ENCODE assay signal across 1 cellular context in genomic region chr6:36874443-36875249, GRCh38.
A peak's percentile ranks its signal among the peaks of the same experiment; 100 is the strongest.
TF ChIP-seq lines count a peak whose summit lies in the region.

TSS of gene PPIL1 (minus strand) at chr6:36874803. CDS start at chr6:36874772, 31 bp downstream.

TF ChIP-seq in K562, 482 proteins besides CTCF, POLR2A, EP300 and RAD21 (continued from another document and continues in another):
- TF ChIP-seq VEZF1 (CRISPR knock-in tag; IDR thresholded peaks at IDR 0.05) (peak; percentile 63), HMBOX1 (IDR thresholded peaks at IDR 0.05) (peak; percentile 33; the same call in 1 of the 2 replicates), ZNF217 (CRISPR knock-in tag; IDR thresholded peaks at IDR 0.05) (no peak), TEAD1 (CRISPR knock-in tag; IDR thresholded peaks at IDR 0.05) (peak; percentile 53 to 97; a peak in 3 of 4 replicates), ZNF699 (CRISPR knock-in tag; IDR thresholded peaks at IDR 0.05; ENCODE audit: insufficient replicate concordance) (no peak), NFE2 (IDR thresholded peaks at IDR 0.05; ENCODE audit: low read depth) (peak; percentile 16; the same call in 1 of the 2 replicates), ZNF584 (CRISPR knock-in tag; IDR thresholded peaks at IDR 0.05; ENCODE audit: low read depth) (no peak), U2AF2 (optimal IDR thresholded peaks at IDR 0.05; ENCODE audit: low read depth, low read length) (no peak), ZNF224 (CRISPR knock-in tag; IDR thresholded peaks at IDR 0.05) (no peak; the same call in 1 of the 2 replicates), SLC30A9 (CRISPR knock-in tag; IDR thresholded peaks at IDR 0.05) (0 out of 2 replicates have a peak, but pooled peaks have one; percentile 22), CTCFL (IDR thresholded peaks at IDR 0.05; ENCODE audit: borderline replicate concordance, insufficient read depth, low read depth, low read length, poor library complexity, severe bottlenecking) (peak; percentile 31), DLX4 (CRISPR knock-in tag; IDR thresholded peaks at IDR 0.05) (no peak), HNRNPH1 (optimal IDR thresholded peaks at IDR 0.05; ENCODE audit: low read depth, low read length) (no peak), NR2C1 (IDR thresholded peaks at IDR 0.05) (peak; percentile 70), NR2C1 (tag; IDR thresholded peaks at IDR 0.05) (peak; percentile 81), TOE1 (IDR thresholded peaks at IDR 0.05; ENCODE audit: borderline replicate concordance) (peak; percentile 83), TOE1 (CRISPR knock-in tag; IDR thresholded peaks at IDR 0.05; ENCODE audit: borderline replicate concordance, low read depth) (no peak), TFAM (CRISPR knock-in tag; conservative IDR thresholded peaks at IDR 0.05) (no peak), CHD1 (IDR thresholded peaks at IDR 0.05; ENCODE audit: low read length) (no peak), ZKSCAN3 (CRISPR knock-in tag; IDR thresholded peaks at IDR 0.05) (no peak), ZNF695 (CRISPR knock-in tag; IDR thresholded peaks at IDR 0.05) (no peak), ZNF561 (CRISPR knock-in tag; conservative IDR thresholded peaks at IDR 0.05) (no peak), ZNF655 (CRISPR knock-in tag; IDR thresholded peaks at IDR 0.05) (no peak), ZNF589 (CRISPR knock-in tag; IDR thresholded peaks at IDR 0.05; ENCODE audit: low read depth) (no peak), RBM17 (IDR thresholded peaks at IDR 0.05; ENCODE audit: borderline replicate concordance, low read depth, low read length) (no peak), MEF2D (tag; conservative IDR thresholded peaks at IDR 0.05; ENCODE audit: low read depth) (peak; percentile 69), ZNF511 (CRISPR knock-in tag; IDR thresholded peaks at IDR 0.05) (peak; percentile 92), GABPB1 (CRISPR knock-in tag; IDR thresholded peaks at IDR 0.05) (peak; percentile 100), ZNF717 (CRISPR knock-in tag; IDR thresholded peaks at IDR 0.05) (no peak), WHSC1 (IDR thresholded peaks at IDR 0.05; ENCODE audit: low read length) (no peak), NCOA1 (IDR thresholded peaks at IDR 0.05; ENCODE audit: low read depth) (peak; percentile 99), RUNX1 (IDR thresholded peaks at IDR 0.05; ENCODE audit: low read depth) (peak; percentile 89; the same call in 1 of the 2 replicates), ILF3 (IDR thresholded peaks at IDR 0.05; ENCODE audit: borderline replicate concordance) (no peak), CHD2 (IDR thresholded peaks at IDR 0.05; ENCODE audit: low read depth, low read length) (peak; percentile 46), EGR1 (conservative IDR thresholded peaks at IDR 0.05) (no peak), ELF2 (CRISPR knock-in tag; IDR thresholded peaks at IDR 0.05) (0 out of 2 replicates have a peak, but pooled peaks have one; percentile 16), CBFB (CRISPR knock-in tag; IDR thresholded peaks at IDR 0.05) (no peak), C11orf30 (IDR thresholded peaks at IDR 0.05; ENCODE audit: low read depth) (peak; percentile 93), SNIP1 (IDR thresholded peaks at IDR 0.05; ENCODE audit: low read depth) (no peak), HES1 (IDR thresholded peaks at IDR 0.05; ENCODE audit: low read depth) (no peak), ETS2 (tag; IDR thresholded peaks at IDR 0.05; ENCODE audit: borderline replicate concordance, poor library complexity, severe bottlenecking) (no peak), ZNF384 (IDR thresholded peaks at IDR 0.05; ENCODE audit: low read depth, low read length) (peak; percentile 4; the same call in 1 of the 2 replicates), BRCA1 (IDR thresholded peaks at IDR 0.05) (no peak), BRCA1 (CRISPR knock-in tag; IDR thresholded peaks at IDR 0.05) (no peak), ETV6 (IDR thresholded peaks at IDR 0.05; ENCODE audit: borderline replicate concordance in 1 of 2, low read depth in 2 of 2, low read length in 1 of 2) (no peak), ETV6 (CRISPR knock-in tag; IDR thresholded peaks at IDR 0.05; ENCODE audit: borderline replicate concordance) (no peak), IRF9 (tag; IDR thresholded peaks at IDR 0.05) (no peak), POLR3G (IDR thresholded peaks at IDR 0.05; ENCODE audit: extremely low read depth, insufficient read length, insufficient replicate concordance) (no peak), TSC22D4 (tag; IDR thresholded peaks at IDR 0.05) (no peak), ATF4 (CRISPR knock-in tag; IDR thresholded peaks at IDR 0.05) (peak; percentile 10; the same call in 1 of the 2 replicates), NR2C2 (CRISPR knock-in tag; IDR thresholded peaks at IDR 0.05) (peak; percentile 79), NR2C2 (tag; IDR thresholded peaks at IDR 0.05) (peak; percentile 87), GTF2B (IDR thresholded peaks at IDR 0.05; ENCODE audit: extremely low read depth, insufficient read length) (no peak), ETV1 (tag; conservative IDR thresholded peaks at IDR 0.05; ENCODE audit: low read depth) (peak; percentile 94), ZNF507 (tag; conservative IDR thresholded peaks at IDR 0.05) (no peak), SRSF1 (IDR thresholded peaks at IDR 0.05; ENCODE audit: low read depth, low read length) (no peak), RBM15 (IDR thresholded peaks at IDR 0.05; ENCODE audit: insufficient read depth, low read length) (no peak), MAZ (CRISPR knock-in tag; conservative IDR thresholded peaks at IDR 0.05 in 1 of 2, IDR thresholded peaks at IDR 0.05 in 1 of 2) (peak; percentile 89 to 94), ZFP1 (CRISPR knock-in tag; IDR thresholded peaks at IDR 0.05) (no peak), MAFG (tag; conservative IDR thresholded peaks at IDR 0.05) (no peak), SUPT5H (IDR thresholded peaks at IDR 0.05) (peak; percentile 86), ELF4 (CRISPR knock-in tag; IDR thresholded peaks at IDR 0.05) (no peak), NRF1 (conservative IDR thresholded peaks at IDR 0.05 in 1 of 2, IDR thresholded peaks at IDR 0.05 in 1 of 2) (peak; percentile 52 to 67), PCBP2 (IDR thresholded peaks at IDR 0.05; ENCODE audit: low read depth, low read length, poor library complexity, severe bottlenecking) (no peak), MCM7 (IDR thresholded peaks at IDR 0.05) (no peak), HINFP (tag; conservative IDR thresholded peaks at IDR 0.05; ENCODE audit: low read depth) (no peak), DNMT1 (IDR thresholded peaks at IDR 0.05) (no peak), TGIF2 (CRISPR knock-in tag; IDR thresholded peaks at IDR 0.05) (peak; percentile 75; the same call in 1 of the 2 replicates), FIP1L1 (IDR thresholded peaks at IDR 0.05; ENCODE audit: low read depth, low read length, poor library complexity, severe bottlenecking) (peak; percentile 55), ADNP (tag; IDR thresholded peaks at IDR 0.05) (no peak), MYC (IDR thresholded peaks at IDR 0.05; ENCODE audit: low read depth, low read length) (peak; percentile 99), MYC (CRISPR knock-in tag; IDR thresholded peaks at IDR 0.05; ENCODE audit: borderline replicate concordance, low read depth) (peak; percentile 99), ZNF140 (CRISPR knock-in tag; IDR thresholded peaks at IDR 0.05) (no peak)
